13 cellular contexts compared by ENCODE assay signal in genomic region chr10:131195552-131196159, GRCh38.
"Had no signal": no experiment of that assay in that cellular context is flagged by ENCODE, and none has a peak within 500 bp of the region (broad histone marks: within the 10 kb centered on the region; RNA-seq: fewer than 3 reads in every experiment).

No MANE protein-coding gene starts in this region.

- ATAC-seq: activated naive CD8-positive, alpha-beta T cell treated with anti-CD3 and anti-CD28 coated beads, Interleukin-2, amount 50 U/mL, for 24 hours; gastroesophageal sphincter; right cardiac atrium; stimulated activated naive CD8-positive, alpha-beta T cell treated with anti-CD3 and anti-CD28 coated beads, Interleukin-15, Interleukin-2, amounts not matched to agents 100 U/mL and 50 U/mL, for 24 hours had no signal

- H3K4me1 ChIP-seq: gastroesophageal sphincter, vagina had no signal

- H3K27ac Mint-ChIP-seq: activated naive CD8-positive, alpha-beta T cell treated with anti-CD3 and anti-CD28 coated beads, Interleukin-2, amount 50 U/mL, for 24 hours; naive B cell had no signal

- H3K36me3 Mint-ChIP-seq: naive B cell had no signal

- H3K27me3 ChIP-seq: vagina had no signal

- DNase-seq: activated CD4-positive, alpha-beta T cell treated with anti-CD3 and anti-CD28 coated beads, Interleukin-2, amount 50 U/mL, for 1 hour; activated CD4-positive, CD25-positive, alpha-beta regulatory T cell; activated naive CD4-positive, alpha-beta T cell; activated naive CD8-positive, alpha-beta T cell treated with anti-CD3 and anti-CD28 coated beads, Interleukin-2, amount 50 U/mL, for 24 hours; activated T-cell treated with anti-CD3 and anti-CD28 coated beads, Interleukin-2, amount 50 U/mL, for 48 hours; naive B cell; stimulated activated CD4-positive, alpha-beta T cell treated with anti-CD3 and anti-CD28 coated beads, Interleukin-1b, Interleukin-23, amount 100 ng/mL, for 48 hours; stimulated activated naive CD8-positive, alpha-beta T cell treated with anti-CD3 and anti-CD28 coated beads, Interleukin-15, Interleukin-2, amounts not matched to agents 100 U/mL and 50 U/mL, for 24 hours; T-helper 2 cell had no signal

- H3K27ac ChIP-seq: gastroesophageal sphincter, thoracic aorta, vagina had no signal

- H3K9me3 ChIP-seq: thoracic aorta, vagina had no signal

- H3K4me1 Mint-ChIP-seq: activated naive CD8-positive, alpha-beta T cell treated with anti-CD3 and anti-CD28 coated beads, Interleukin-2, amount 50 U/mL, for 24 hours; naive B cell had no signal

- H3K4me3 ChIP-seq: gastroesophageal sphincter, thoracic aorta, vagina had no signal

- H3K4me3 Mint-ChIP-seq: activated naive CD8-positive, alpha-beta T cell treated with anti-CD3 and anti-CD28 coated beads, Interleukin-2, amount 50 U/mL, for 24 hours; naive B cell had no signal

- H3K36me3 ChIP-seq: gastroesophageal sphincter, thoracic aorta, vagina had no signal
